Comparison of ENCODE assay signal across 36 cellular contexts in genomic region chr3:143242101-143242500, GRCh38.
DNase-seq lines count a peak whose midpoint lies in the region; ATAC-seq, FAIRE-seq and TF ChIP-seq lines count a peak whose summit lies in the region.
"Had no signal": no experiment of that assay in that cellular context is flagged by ENCODE, and none has a peak within 500 bp of the region (broad histone marks: within the 10 kb centered on the region; RNA-seq: fewer than 3 reads in every experiment).

No MANE protein-coding gene starts in this region.

- peak overlapping the region; percentile 6 for H3K27ac Mint-ChIP-seq in CD4-positive, alpha-beta T cell
- H3K27ac Mint-ChIP-seq in astrocyte (ENCODE audit: unreplicated experiment): peak overlapping the region; percentile 77
- H3K27ac Mint-ChIP-seq in activated CD4-positive, alpha-beta T cell treated with anti-CD3 and anti-CD28 coated beads, Interleukin-2, amount 10 ng/mL, durations not matched to agents 24 days and 14 days: no peak overlapping the region
- H3K27ac Mint-ChIP-seq: activated CD4-positive, alpha-beta T cell treated with anti-CD3 and anti-CD28 coated beads for 36 hours; activated naive CD8-positive, alpha-beta T cell; nephron progenitor cell; stimulated activated naive B cell treated with anti-CD40 and anti-IgM and Interleukin-4, amounts not matched to agents 10 μg/mL and 1 μg/mL and 100 μg/mL, for 72 hours; type B pancreatic cell had no signal

- no peaks in the 10 kb centered on the region for H3K36me3 Mint-ChIP-seq in CD4-positive, alpha-beta T cell (ENCODE audit: low read depth)
- H3K36me3 Mint-ChIP-seq in astrocyte (ENCODE audit: low read depth, unreplicated experiment): no peaks in the 10 kb centered on the region
- no peaks in the 10 kb centered on the region for H3K36me3 Mint-ChIP-seq in activated CD4-positive, alpha-beta T cell treated with anti-CD3 and anti-CD28 coated beads, Interleukin-2, amount 10 ng/mL, durations not matched to agents 24 days and 14 days (ENCODE audit: low read depth)
- H3K36me3 Mint-ChIP-seq: activated naive CD8-positive, alpha-beta T cell; stimulated activated naive B cell treated with anti-CD40 and anti-IgM and Interleukin-4, amounts not matched to agents 10 μg/mL and 1 μg/mL and 100 μg/mL, for 72 hours; type B pancreatic cell had no signal

- H3K4me3 ChIP-seq in astrocyte (ENCODE audit: insufficient read depth, low read depth, low read length) (no peak overlapping the region), tibial nerve (no peak overlapping the region)
- H3K4me3 ChIP-seq: coronary artery, GM12878, heart right ventricle, lower lobe of right lung, ovary, Peyer's patch had no signal

- intact Hi-C loops in CD4-positive, alpha-beta T cell (cut with DNase I, micrococcal nuclease): no loop called here
- intact Hi-C loops in activated CD4-positive, alpha-beta T cell treated with anti-CD3 and anti-CD28 coated beads, Interleukin-2, amount 10 ng/mL, durations not matched to agents 24 days and 14 days (cut with micrococcal nuclease): no loop called here

- peaks cover 2% of the 10 kb centered on the region for H3K9me3 Mint-ChIP-seq in CD4-positive, alpha-beta T cell
- no peaks in the 10 kb centered on the region for H3K9me3 Mint-ChIP-seq in astrocyte (ENCODE audit: unreplicated experiment)
- H3K9me3 Mint-ChIP-seq in activated CD4-positive, alpha-beta T cell treated with anti-CD3 and anti-CD28 coated beads, Interleukin-2, amount 10 ng/mL, durations not matched to agents 24 days and 14 days: peaks cover 6% of the 10 kb centered on the region
- H3K9me3 Mint-ChIP-seq: CD8-positive, alpha-beta memory T cell had no signal

- no peak overlapping the region for H2AFZ ChIP-seq in astrocyte (ENCODE audit: low read depth, low read length)

- no peak for TF ChIP-seq POLR2A in tibial nerve (IDR thresholded peaks at IDR 0.05)

- no peaks in the 10 kb centered on the region for H4K20me1 ChIP-seq in astrocyte (ENCODE audit: insufficient read depth, low read length)

- H3K9ac ChIP-seq in astrocyte (ENCODE audit: low read length): no peak overlapping the region

- no peaks in the 10 kb centered on the region for H3K27me3 ChIP-seq in CD4-positive, alpha-beta T cell (ENCODE audit: control insufficient read depth, insufficient read depth, low read length)
- no peaks in the 10 kb centered on the region for H3K27me3 ChIP-seq in astrocyte (ENCODE audit: insufficient read depth, low read length)
- H3K27me3 ChIP-seq in tibial nerve: no peaks in the 10 kb centered on the region
- H3K27me3 ChIP-seq: BE2C, heart right ventricle, ovary, Peyer's patch had no signal

- H3K4me3 Mint-ChIP-seq in CD4-positive, alpha-beta T cell: no peak overlapping the region
- H3K4me3 Mint-ChIP-seq in astrocyte (ENCODE audit: unreplicated experiment): no peak overlapping the region
- no peak overlapping the region for H3K4me3 Mint-ChIP-seq in activated CD4-positive, alpha-beta T cell treated with anti-CD3 and anti-CD28 coated beads, Interleukin-2, amount 10 ng/mL, durations not matched to agents 24 days and 14 days
- H3K4me3 Mint-ChIP-seq: activated CD4-positive, alpha-beta T cell treated with anti-CD3 and anti-CD28 coated beads for 36 hours; activated naive CD8-positive, alpha-beta T cell; CD8-positive, alpha-beta memory T cell; nephron progenitor cell; stimulated activated naive B cell treated with anti-CD40 and anti-IgM and Interleukin-4, amounts not matched to agents 10 μg/mL and 1 μg/mL and 100 μg/mL, for 72 hours; type B pancreatic cell had no signal

- CTCF ChIA-PET in CD4-positive, alpha-beta T cell (lab: Charles Lee): no interaction called here

- peaks cover 10% of the 10 kb centered on the region for H3K4me1 Mint-ChIP-seq in CD4-positive, alpha-beta T cell (ENCODE audit: low read depth)
- H3K4me1 Mint-ChIP-seq in astrocyte (ENCODE audit: low read depth, unreplicated experiment): peaks cover 37% of the 10 kb centered on the region
- H3K4me1 Mint-ChIP-seq in activated CD4-positive, alpha-beta T cell treated with anti-CD3 and anti-CD28 coated beads, Interleukin-2, amount 10 ng/mL, durations not matched to agents 24 days and 14 days: no peaks in the 10 kb centered on the region

- H3K27me3 Mint-ChIP-seq in CD4-positive, alpha-beta T cell: no peaks in the 10 kb centered on the region
- H3K27me3 Mint-ChIP-seq in astrocyte (ENCODE audit: low read depth, unreplicated experiment): no peaks in the 10 kb centered on the region
- no peaks in the 10 kb centered on the region for H3K27me3 Mint-ChIP-seq in activated CD4-positive, alpha-beta T cell treated with anti-CD3 and anti-CD28 coated beads, Interleukin-2, amount 10 ng/mL, durations not matched to agents 24 days and 14 days
- H3K27me3 Mint-ChIP-seq: activated CD4-positive, alpha-beta T cell treated with anti-CD3 and anti-CD28 coated beads for 36 hours; activated naive CD8-positive, alpha-beta T cell; stimulated activated naive B cell treated with anti-CD40 and anti-IgM and Interleukin-4, amounts not matched to agents 10 μg/mL and 1 μg/mL and 100 μg/mL, for 72 hours; type B pancreatic cell had no signal

- FAIRE-seq in astrocyte (lab: Jason Lieb, UNC): no peak
- FAIRE-seq: GM12878 had no signal

- no peak for TF ChIP-seq CTCF in CD4-positive, alpha-beta T cell (IDR thresholded peaks at IDR 0.05)
- TF ChIP-seq CTCF in astrocyte (IDR thresholded peaks at IDR 0.05; ENCODE audit: insufficient read depth, low read depth, low read length) (no peak), tibial nerve (IDR thresholded peaks at IDR 0.05) (no peak)

- no peaks in the 10 kb centered on the region for H3K36me3 ChIP-seq in astrocyte (ENCODE audit: insufficient read depth, low read length)
- H3K36me3 ChIP-seq in tibial nerve: no peaks in the 10 kb centered on the region
- H3K36me3 ChIP-seq: BE2C, heart right ventricle, lower lobe of right lung, ovary, Peyer's patch had no signal

- no peak for TF ChIP-seq EP300 in tibial nerve (IDR thresholded peaks at IDR 0.05)

- no peak overlapping the region for H3K27ac ChIP-seq in CD4-positive, alpha-beta T cell (ENCODE audit: low read depth, low read length)
- H3K27ac ChIP-seq in astrocyte (ENCODE audit: low read depth, low read length) (no peak overlapping the region), tibial nerve (no peak overlapping the region)
- H3K27ac ChIP-seq: coronary artery, heart right ventricle, HL-60, lower lobe of right lung, ovary, Peyer's patch, VCaP had no signal

- no peaks in the 10 kb centered on the region for H3K9me3 ChIP-seq in CD4-positive, alpha-beta T cell (ENCODE audit: control insufficient read depth, low read length)
- H3K9me3 ChIP-seq in astrocyte (ENCODE audit: insufficient read depth, low read depth, low read length): no peaks in the 10 kb centered on the region
- no peaks in the 10 kb centered on the region for H3K9me3 ChIP-seq in tibial nerve
- H3K9me3 ChIP-seq: BE2C, lower lobe of right lung, ovary, Peyer's patch had no signal

- WGBS in tibial nerve, 2 donors: 73 to 77% methylated on average over 3 of the region's 3 CpGs

- DNase-seq in CD4-positive, alpha-beta T cell: no peak
- DNase-seq in HT1080 (ENCODE audit: low read depth) (peak; percentile 34), astrocyte (ENCODE audit: low read depth) (peak; percentile 63), iris pigment epithelial cell (ENCODE audit: low read depth) (peak; percentile 29), tibial nerve (ENCODE audit: low spot score in 2 of 2) (no peak)
- no peak for DNase-seq in activated T-cell treated with anti-CD3 and anti-CD28 coated beads, Interleukin-2, amount 50 U/mL, for 48 hours
- DNase-seq in activated CD4-positive, alpha-beta T cell treated with anti-CD3 and anti-CD28 coated beads, Interleukin-2, amount 10 ng/mL, durations not matched to agents 24 days and 14 days: no peak
- DNase-seq: activated CD4-positive, alpha-beta T cell treated with anti-CD3 and anti-CD28 coated beads for 36 hours; activated CD8-positive, alpha-beta memory T cell treated with anti-CD3 and anti-CD28 coated beads for 24 hours; activated effector memory CD4-positive, alpha-beta T cell treated with anti-CD3 and anti-CD28 coated beads, Interleukin-2, amount 50 U/mL, for 16 hours; activated T-cell treated with anti-CD3 and anti-CD28 coated beads for 4 hours; aorta; BE2C; CD8-positive, alpha-beta memory T cell; effector memory CD4-positive, alpha-beta T cell; erythroblast; foreskin melanocyte; heart right ventricle; kidney glomerular epithelial cell; lower lobe of right lung; NCI-H1694 treated with DMSO at 0.1 percent for 48 hours; NCI-H526 treated with DMSO at 0.1 percent for 48 hours; nephron progenitor cell; ovary; Peyer's patch; SHP77 treated with DMSO at 0.1 percent for 48 hours; stimulated activated naive B cell treated with anti-CD40 and anti-IgM and Interleukin-4, amounts not matched to agents 10 μg/mL and 1 μg/mL and 100 μg/mL, for 72 hours; substantia nigra; SW 1271 had no signal

- peak overlapping the region; percentile 27 for H3K4me2 ChIP-seq in astrocyte (ENCODE audit: low read length)

- no peaks in the 10 kb centered on the region for H3K79me2 ChIP-seq in astrocyte (ENCODE audit: insufficient read depth, low read length)

- peaks cover 15% of the 10 kb centered on the region for H3K4me1 ChIP-seq in astrocyte (ENCODE audit: insufficient read depth, low read length)
- H3K4me1 ChIP-seq in tibial nerve: no peaks in the 10 kb centered on the region
- H3K4me1 ChIP-seq: BE2C, heart right ventricle, lower lobe of right lung, Peyer's patch had no signal

- ATAC-seq in CD4-positive, alpha-beta T cell (ENCODE audit: poor library complexity): no peak
- no peak for ATAC-seq in HG03354 (IDR thresholded peaks at IDR 0.05; ENCODE audit: poor library complexity, severe bottlenecking, unreplicated experiment)
- ATAC-seq: activated CD4-positive, alpha-beta T cell treated with anti-CD3 and anti-CD28 coated beads for 36 hours; GM12878; lower lobe of right lung; stimulated activated naive B cell treated with anti-CD40 and anti-IgM and Interleukin-4, amounts not matched to agents 10 μg/mL and 1 μg/mL and 100 μg/mL, for 72 hours had no signal

- POLR2A ChIA-PET in CD4-positive, alpha-beta T cell (lab: Charles Lee): no interaction called here

Comparison
In these comparisons a context has a peak if more than half of its experiments do, and no peak if none do; other contexts are left out.
1. DNase-seq: peak in HT1080 (single experiment), astrocyte (single experiment) and iris pigment epithelial cell (single experiment); none in CD4-positive, alpha-beta T cell (0 of 10), tibial nerve (0 of 2), activated T-cell treated with anti-CD3 and anti-CD28 coated beads, Interleukin-2, amount 50 U/mL, for 48 hours (0 of 2) and activated CD4-positive, alpha-beta T cell treated with anti-CD3 and anti-CD28 coated beads, Interleukin-2, amount 10 ng/mL, durations not matched to agents 24 days and 14 days (single experiment).